ENCODE assay signal across 8 cellular contexts in the genomic region with DNA sequence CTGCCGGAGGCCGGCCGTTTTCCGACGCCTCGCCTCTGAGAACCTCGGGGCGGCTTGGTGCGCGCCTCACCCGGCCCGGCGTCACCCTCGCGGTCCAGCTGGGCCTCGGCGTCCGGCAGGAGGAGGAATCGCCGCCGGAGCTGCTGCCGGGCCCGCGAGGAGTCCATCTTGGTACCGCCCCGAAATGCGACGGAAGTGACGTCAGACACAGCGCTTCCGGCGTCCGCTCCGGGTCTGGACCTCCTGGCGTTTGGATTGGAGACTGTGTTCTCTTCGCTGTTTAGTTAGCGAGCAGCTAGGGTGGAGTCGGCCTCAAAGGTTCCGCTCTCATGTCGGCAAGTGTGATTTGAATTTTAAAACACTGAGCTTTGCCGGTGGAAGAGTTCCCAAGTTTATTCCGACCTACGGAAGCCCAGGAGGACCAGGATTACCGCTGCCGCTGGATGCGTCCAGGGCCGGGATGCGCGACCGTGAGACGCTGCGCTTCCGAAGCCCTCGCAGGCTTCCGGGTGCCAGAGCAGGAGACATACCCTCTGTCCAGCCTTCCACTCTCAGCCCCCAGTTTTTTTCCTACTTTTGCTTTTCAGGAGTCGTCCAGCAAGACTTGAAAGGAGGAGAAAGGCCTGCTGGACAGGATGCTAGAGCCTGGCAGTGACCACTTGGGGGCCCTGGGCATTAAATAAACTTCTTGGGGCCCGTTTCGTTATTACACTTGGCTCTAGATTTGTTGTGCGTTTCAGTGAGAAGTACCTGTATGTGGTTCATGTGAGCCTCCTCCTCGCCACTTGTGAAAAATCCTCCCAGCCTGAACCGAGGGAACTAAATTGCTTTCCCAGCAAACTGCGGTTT. TPM values are rescaled to one million over a fixed set of nuclear protein-coding genes. Genes with fewer than 3 reads are reported as not detected.
A peak's percentile ranks its signal among the peaks of the same experiment; 100 is the strongest.
DNase-seq lines count a peak whose midpoint lies in the region; FAIRE-seq and TF ChIP-seq lines count a peak whose summit lies in the region.

A gene with protein sequence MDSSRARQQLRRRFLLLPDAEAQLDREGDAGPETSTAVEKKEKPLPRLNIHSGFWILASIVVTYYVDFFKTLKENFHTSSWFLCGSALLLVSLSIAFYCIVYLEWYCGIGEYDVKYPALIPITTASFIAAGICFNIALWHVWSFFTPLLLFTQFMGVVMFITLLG (minus strand): TSS at position 188 of the 849 bp plus-strand sequence. CDS start 21 bp downstream, at position 167.

- FAIRE-seq in G401.6 (lab: Jason Lieb, UNC): peak; percentile 81

- DNase-seq in H9 (peak; percentile 93), MG63 (peak; percentile 88), SJCRH30 (peak; percentile 93 to 95), foreskin fibroblast (peak; percentile 87 to 96), neural progenitor cell (ENCODE audit: low spot score) (peak; percentile 96), stromal cell of bone marrow (ENCODE audit: low read depth) (peak; percentile 86)
- peak; percentile 87 for DNase-seq in activated gamma-delta T cell treated with anti-CD3 and anti-CD28 coated beads, Interleukin-2, amount 50 U/mL, for 16 hours (ENCODE audit: low read depth)

- peak within 1 kb of the TSS; percentile 91 to 93 for H3K4me3 Mint-ChIP-seq in H9
- peak within 1 kb of the TSS; percentile 92 for H3K4me3 Mint-ChIP-seq in neural progenitor cell

- H3T11ph ChIP-seq in H9 (ENCODE audit: low read length): no peak within 1 kb of the TSS

- no peak within 1 kb of the TSS; the same call in 1 of the 2 replicates for H3K4ac ChIP-seq in H9 (ENCODE audit: low read depth, low read length)

- H3K23me2 ChIP-seq in H9 (ENCODE audit: insufficient read length, low read depth, low read length, poor library complexity, severe bottlenecking): peaks cover 11% of the 10 kb centered on the region

- no peak within 1 kb of the TSS for H2BK20ac ChIP-seq in H9 (ENCODE audit: low read depth, low read length, poor library complexity, severe bottlenecking)

- peaks cover 3% of the 10 kb centered on the region; the same call in 1 of the 2 replicates for H3K27me3 ChIP-seq in H9 (ENCODE audit: insufficient read depth, low read length)
- no peaks in the 10 kb centered on the region for H3K27me3 ChIP-seq in MG63
- H3K27me3 ChIP-seq in SJCRH30: no peaks in the 10 kb centered on the region
- peaks cover 6% of the 10 kb centered on the region for H3K27me3 ChIP-seq in neural progenitor cell

- H2AFZ ChIP-seq in H9 (ENCODE audit: low read length) (peak within 1 kb of the TSS; percentile 94), neural progenitor cell (replicated peaks) (peak within 1 kb of the TSS; percentile 91)

- H3K4me1 ChIP-seq in H9 (ENCODE audit: insufficient read depth, low read length) (no peaks in the 10 kb centered on the region), SJCRH30 (peaks cover 4% of the 10 kb centered on the region), neural progenitor cell (peaks cover 10% of the 10 kb centered on the region)

- no peak within 1 kb of the TSS for H3K23ac ChIP-seq in H9 (ENCODE audit: insufficient read length, low read depth, low read length)

- no peaks in the 10 kb centered on the region for H3K9me3 ChIP-seq in H9 (ENCODE audit: control insufficient read depth, low read depth, low read length)
- H3K9me3 ChIP-seq in MG63: no peaks in the 10 kb centered on the region
- H3K9me3 ChIP-seq in SJCRH30 (replicated peaks): no peaks in the 10 kb centered on the region
- H3K9me3 ChIP-seq in neural progenitor cell (ENCODE audit: low read depth): no peaks in the 10 kb centered on the region

- H4K5ac ChIP-seq in H9 (ENCODE audit: insufficient read length, low read depth, low read length): peak within 1 kb of the TSS; percentile 94

- peak within 1 kb of the TSS; percentile 72 for H4K8ac ChIP-seq in H9 (replicated peaks; ENCODE audit: insufficient read length, low read depth, low read length)

- H3K18ac ChIP-seq in H9 (ENCODE audit: insufficient read length, low read depth, low read length): peak within 1 kb of the TSS; percentile 98

- peak within 1 kb of the TSS; percentile 50 for H2BK12ac ChIP-seq in H9 (ENCODE audit: insufficient read length, low read depth, low read length)

- H3K4me1 Mint-ChIP-seq in H9 (peaks cover 14 to 15% of the 10 kb centered on the region in 2 experiments), neural progenitor cell (peaks cover 15% of the 10 kb centered on the region)

- peaks cover 9% of the 10 kb centered on the region for H3K27me3 Mint-ChIP-seq in H9 (ENCODE audit: low read depth)
- peaks cover 4% of the 10 kb centered on the region for H3K27me3 Mint-ChIP-seq in neural progenitor cell (ENCODE audit: insufficient read depth, low read depth)

- H3K36me3 Mint-ChIP-seq in H9 (ENCODE audit: insufficient read depth in 1 of 3, low read depth in 3 of 3): peaks cover 17 to 29% (median 26%) of the 10 kb centered on the region in 3 experiments; a peak in 6 of 7 replicates
- peaks cover 14% of the 10 kb centered on the region for H3K36me3 Mint-ChIP-seq in neural progenitor cell

- H3K79me2 ChIP-seq in H9 (ENCODE audit: insufficient read depth, low read length) (no peaks in the 10 kb centered on the region), neural progenitor cell (ENCODE audit: low read depth) (peaks cover 20% of the 10 kb centered on the region)

- H3K27ac ChIP-seq in H9 (ENCODE audit: insufficient read length, low read depth, low read length) (peak within 1 kb of the TSS; percentile 90), SJCRH30 (peak within 1 kb of the TSS; percentile 80), neural progenitor cell (peak within 1 kb of the TSS; percentile 84)

- no peaks in the 10 kb centered on the region for H4K20me1 ChIP-seq in H9 (ENCODE audit: control insufficient read depth, insufficient read depth, insufficient read length)
- H4K20me1 ChIP-seq in neural progenitor cell (ENCODE audit: low read depth): no peaks in the 10 kb centered on the region

- no peak within 1 kb of the TSS for H3K56ac ChIP-seq in H9 (ENCODE audit: insufficient read length, low read depth, low read length)

- H3K36me3 ChIP-seq in MG63 (peaks cover 9% of the 10 kb centered on the region), SJCRH30 (peaks cover 27% of the 10 kb centered on the region), neural progenitor cell (peaks cover 8% of the 10 kb centered on the region)

- H4K91ac ChIP-seq in H9 (ENCODE audit: insufficient read length, low read depth, low read length): no peak within 1 kb of the TSS

- peak within 1 kb of the TSS; percentile 99 for H3K27ac Mint-ChIP-seq in H9
- H3K27ac Mint-ChIP-seq in neural progenitor cell: peak within 1 kb of the TSS; percentile 95

- H3K79me1 ChIP-seq in H9 (ENCODE audit: insufficient read depth, low read depth, low read length, poor library complexity, severe bottlenecking): peaks cover 2% of the 10 kb centered on the region

- peaks cover 12% of the 10 kb centered on the region for H3F3A ChIP-seq in neural progenitor cell (ENCODE audit: low read depth)

- H3K9ac ChIP-seq in H9 (ENCODE audit: extremely low read depth, insufficient read length, low read length) (peak within 1 kb of the TSS; percentile 91), neural progenitor cell (peak within 1 kb of the TSS; percentile 89)

- H2AK5ac ChIP-seq in H9 (ENCODE audit: insufficient read length, low read length): no peak within 1 kb of the TSS

- peak within 1 kb of the TSS; percentile 98 for H3K4me2 ChIP-seq in H9 (ENCODE audit: insufficient read depth, insufficient read length, low read length)
- peak within 1 kb of the TSS; percentile 98 for H3K4me2 ChIP-seq in neural progenitor cell

- H2BK5ac ChIP-seq in H9 (ENCODE audit: insufficient read length, low read length): no peak within 1 kb of the TSS

- peak within 1 kb of the TSS; percentile 90 for H3K4me3 ChIP-seq in MG63
- H3K4me3 ChIP-seq in SJCRH30: peak within 1 kb of the TSS; percentile 94
- peak within 1 kb of the TSS; percentile 91 to 97 for H3K4me3 ChIP-seq in foreskin fibroblast (ENCODE audit: low read depth in 1 of 2, low read length in 2 of 2)
- peak within 1 kb of the TSS; percentile 92 for H3K4me3 ChIP-seq in neural progenitor cell

- H3K14ac ChIP-seq in H9 (ENCODE audit: insufficient read depth, low read length): peak within 1 kb of the TSS; percentile 97

- no CpG with 5 or more reads among the region's 62 CpGs for WGBS in H9 (ENCODE audit: extremely low coverage, insufficient read length, low lambda C conversion rate)

- TF ChIP-seq CTCF in H9 (conservative IDR thresholded peaks at IDR 0.05) (peak; percentile 22; the same call in 1 of the 3 replicates), foreskin fibroblast (IDR thresholded peaks at IDR 0.05; ENCODE audit: low read depth, low read length) (peak; percentile 20), neural progenitor cell (IDR thresholded peaks at IDR 0.05) (peak; percentile 18)

- no peak within 1 kb of the TSS for H2BK120ac ChIP-seq in H9 (ENCODE audit: low read depth, low read length, poor library complexity, severe bottlenecking)

- H2BK15ac ChIP-seq in H9 (ENCODE audit: low read depth, low read length): no peak within 1 kb of the TSS

- H3K9me3 Mint-ChIP-seq in H9: no peaks in the 10 kb centered on the region
- H3K9me3 Mint-ChIP-seq in neural progenitor cell: no peaks in the 10 kb centered on the region

RNA-seq across cellular contexts. Expression of the gene that starts here (rescaled TPM):
- 19.8 and 21.5 TPM in 2 replicates for total RNA-seq in H9 (2021)
- total RNA-seq in MG63 (2014; rRNA removed; shearing (Covaris generic); ENCODE audit: low replicate concordance): 32.3 and 34.9 TPM in 2 replicates
- 25.0 and 25.5 TPM in 2 replicates for total RNA-seq in SJCRH30 (2014; rRNA removed; shearing (Covaris generic))
- total RNA-seq in neural progenitor cell (ENCODE audit: low replicate concordance): 61.3 and 89.3 TPM in 2 replicates

Comparison
In these comparisons a context has a peak if more than half of its experiments do, and no peak if none do; other contexts are left out.
1. Peak in every context shown above with its lines: DNase-seq, H3K4me3 ChIP-seq and H3K27ac ChIP-seq.